23 cellular contexts compared by ENCODE assay signal in genomic region chr2:178910005-178910404, GRCh38.
DNase-seq lines count a peak whose midpoint lies in the region; ATAC-seq and TF ChIP-seq lines count a peak whose summit lies in the region.
"Had no signal": no experiment of that assay in that cellular context is flagged by ENCODE, and none has a peak within 500 bp of the region (broad histone marks: within the 10 kb centered on the region; RNA-seq: fewer than 3 reads in every experiment).

No MANE protein-coding gene starts in this region.

- no peaks in the 10 kb centered on the region for H3K27me3 ChIP-seq in heart left ventricle
- H3K27me3 ChIP-seq in PC-9 (ENCODE audit: insufficient read depth, low read depth), result no peaks in the 10 kb centered on the region
- no peaks in the 10 kb centered on the region for H3K27me3 ChIP-seq in skeletal muscle tissue (ENCODE audit: control insufficient read depth in 3 of 3, insufficient read depth in 3 of 3, low read length in 3 of 3)
- H3K27me3 ChIP-seq in mesendoderm (ENCODE audit: insufficient read depth, low read length, poor library complexity), result no peaks in the 10 kb centered on the region
- H3K27me3 ChIP-seq: BE2C, vagina had no signal

- ATAC-seq in heart left ventricle, result no peak
- ATAC-seq: activated CD4-positive, alpha-beta T cell treated with anti-CD3 and anti-CD28 coated beads for 36 hours; activated CD8-positive, alpha-beta T cell treated with anti-CD3 and anti-CD28 coated beads, Interleukin-2, amount 10 ng/mL, durations not matched to agents 7 days and 5 days had no signal

- H3K9me3 ChIP-seq in heart left ventricle (no peaks in the 10 kb centered on the region), PC-9 (ENCODE audit: insufficient read depth, low read depth) (peaks cover 17% of the 10 kb centered on the region; the same call in 1 of the 2 replicates), skeletal muscle tissue (ENCODE audit: control insufficient read depth in 3 of 3, low read length in 3 of 3) (no peaks in the 10 kb centered on the region)
- H3K9me3 ChIP-seq: BE2C, vagina had no signal

- peaks cover 0 to 9% (median 0%) of the 10 kb centered on the region in 9 donors for H3K36me3 ChIP-seq in heart left ventricle
- no peaks in the 10 kb centered on the region for H3K36me3 ChIP-seq in PC-9 (ENCODE audit: low read depth)
- H3K36me3 ChIP-seq in skeletal muscle tissue (ENCODE audit: control insufficient read depth in 3 of 3, insufficient read depth in 3 of 3, low read length in 3 of 3), result no peaks in the 10 kb centered on the region
- no peaks in the 10 kb centered on the region for H3K36me3 ChIP-seq in mesendoderm (ENCODE audit: control insufficient read depth, insufficient read depth, low read length)
- H3K36me3 ChIP-seq: BE2C, vagina had no signal

- no peak overlapping the region for H3K18ac ChIP-seq in mesendoderm (ENCODE audit: low read length)

- H3K4me2 ChIP-seq in PC-9 (peak overlapping the region; percentile 53), mesendoderm (ENCODE audit: low read length) (no peak overlapping the region)

- CTCF ChIA-PET in PC-9 (lab: Charles Lee), result interaction anchor here (0.9 kb wide), 2 partner anchors 19 to 114 kb away, joined by 3 to 5 read pairs; no protein-coding TSS in a partner anchor

- no peak for TF ChIP-seq POLR2A in heart left ventricle (IDR thresholded peaks at IDR 0.05)

- H2BK5ac ChIP-seq in mesendoderm (ENCODE audit: low read length), result no peak overlapping the region

- H3K27ac ChIP-seq in heart left ventricle (peak overlapping the region; percentile 9 to 81 (median 52)), PC-9 (peak overlapping the region; percentile 56), skeletal muscle tissue (ENCODE audit: low read depth, low read length) (peak overlapping the region; percentile 54), mesendoderm (ENCODE audit: low read depth, low read length) (no peak overlapping the region)
- H3K27ac ChIP-seq: vagina had no signal

- H2BK15ac ChIP-seq in mesendoderm (replicated peaks; ENCODE audit: low read depth), result no peak overlapping the region

- H4K5ac ChIP-seq in mesendoderm (ENCODE audit: low read length), result no peak overlapping the region

- no peak overlapping the region for H2BK120ac ChIP-seq in mesendoderm (ENCODE audit: low read depth, low read length)

- no peak overlapping the region for H3K56ac ChIP-seq in mesendoderm (ENCODE audit: low read length)

- POLR2A ChIA-PET in PC-9 (lab: Charles Lee; ENCODE audit: unreplicated experiment), result interaction anchor here (0.7 kb wide), 1 partner anchor 150 kb away, joined by 3 read pairs; no protein-coding TSS in a partner anchor

- H3K23ac ChIP-seq in mesendoderm (ENCODE audit: low read length), result no peak overlapping the region

- H3K4me3 ChIP-seq in heart left ventricle (no peak overlapping the region), PC-9 (peak overlapping the region; percentile 16; the same call in 1 of the 2 replicates), fibroblast of villous mesenchyme (ENCODE audit: low read depth, low read length) (no peak overlapping the region), skeletal muscle tissue (ENCODE audit: low read length in 3 of 3) (peak overlapping the region in 2 of 3 donors; percentile 10 to 27), mesendoderm (ENCODE audit: low read length) (no peak overlapping the region)
- H3K4me3 ChIP-seq: dorsolateral prefrontal cortex, vagina had no signal

- TF ChIP-seq CTCF in heart left ventricle (IDR thresholded peaks at IDR 0.05), result no peak
- TF ChIP-seq CTCF in PC-9 (conservative IDR thresholded peaks at IDR 0.05), result 0 out of 2 replicates have a peak, but pooled peaks have one; percentile 6
- no peak for TF ChIP-seq CTCF in fibroblast of villous mesenchyme (IDR thresholded peaks at IDR 0.05; ENCODE audit: insufficient read depth, low read depth, low read length)

- H3K9ac ChIP-seq in skeletal muscle tissue (ENCODE audit: low read depth in 1 of 3, low read length in 3 of 3) (peak overlapping the region; percentile 4 to 65 (median 6)), mesendoderm (ENCODE audit: low read length) (no peak overlapping the region)

- no TSS peak for BruUV-seq in PC-9 (replicated peaks; lab: Mats Ljungman, UMichigan)

- no peaks in the 10 kb centered on the region for H3K79me1 ChIP-seq in mesendoderm (ENCODE audit: low read length)

- H4K8ac ChIP-seq in mesendoderm (ENCODE audit: low read depth, low read length), result no peak overlapping the region

- no peaks in the 10 kb centered on the region for H3K9me2 ChIP-seq in PC-9 (ENCODE audit: insufficient read depth)

- H2AK5ac ChIP-seq in mesendoderm (ENCODE audit: low read length), result no peak overlapping the region

- WGBS in heart left ventricle, 4 donors, result 65 to 73% (median 70%) methylated on average over 5 of the region's 5 CpGs
- WGBS in mesendoderm (ENCODE audit: extremely low coverage, insufficient coverage, low lambda C conversion rate), result no CpG with 5 or more reads among the region's 5 CpGs

- intact Hi-C loops in heart left ventricle (cut with DNase I), result loop anchor here in 3 of 10 donors (5.0 to 10.0 kb wide), 2 partner anchors 113 to 215 kb away; no protein-coding TSS in a partner anchor
- intact Hi-C loops in cardiac septum (cut with DNase I), result no loop called here
- intact Hi-C loops in PC-9 (cut with micrococcal nuclease; ENCODE audit: unreplicated experiment), result loop anchor here (5.0 to 10.0 kb wide), 4 partner anchors 215 to 842 kb away; partner anchors contain the start of gene RBM45

- peaks cover 18% of the 10 kb centered on the region for H3F3A ChIP-seq in PC-9 (ENCODE audit: insufficient read depth, low read depth)

- H3K79me2 ChIP-seq in PC-9 (ENCODE audit: low read depth) (no peaks in the 10 kb centered on the region), mesendoderm (ENCODE audit: control insufficient read depth, insufficient read depth, low read length) (no peaks in the 10 kb centered on the region)

- H4K20me1 ChIP-seq in PC-9 (ENCODE audit: insufficient read depth), result no peaks in the 10 kb centered on the region

- DNase-seq in heart left ventricle, result no peak
- no peak for DNase-seq in cardiac septum (ENCODE audit: low spot score)
- peak in 1 of 2 experiments; percentile 90 for DNase-seq in PC-9
- peak; percentile 31 for DNase-seq in fibroblast of villous mesenchyme (ENCODE audit: low read depth)
- DNase-seq in DMS 273 treated with DMSO at 0.1 percent for 48 hours (lab: John Stamatoyannopoulos, UW), result no peak
- no peak for DNase-seq in NCI-H2029 (lab: John Stamatoyannopoulos, UW)
- DNase-seq in mesendoderm, result no peak
- DNase-seq: activated CD4-positive, alpha-beta T cell treated with anti-CD3 and anti-CD28 coated beads for 36 hours; activated CD8-positive, alpha-beta T cell treated with anti-CD3 and anti-CD28 coated beads, Interleukin-2, amount 10 ng/mL, durations not matched to agents 7 days and 5 days; anterior cingulate cortex; BE2C; central memory CD4-positive, alpha-beta T cell; dorsolateral prefrontal cortex; glutamatergic neuron; HCEC 1CT; KBM-7; kidney; NCI-H1417; NCI-H2081; NCI-H2227 treated with DMSO at 0.1 percent for 48 hours; NCI-H526 treated with DMSO at 0.1 percent for 48 hours had no signal

- H2AFZ ChIP-seq in PC-9, result peak overlapping the region; percentile 58

- H3K4me1 ChIP-seq in heart left ventricle (peaks cover 0 to 30% (median 5%) of the 10 kb centered on the region in 12 donors), PC-9 (replicated peaks; ENCODE audit: insufficient read depth) (peaks cover 39% of the 10 kb centered on the region), skeletal muscle tissue (ENCODE audit: control insufficient read depth in 3 of 3, insufficient read depth in 3 of 3, low read length in 3 of 3) (peaks cover 15 to 21% (median 19%) of the 10 kb centered on the region in 3 donors), mesendoderm (ENCODE audit: control insufficient read depth, low read depth, low read length) (no peaks in the 10 kb centered on the region)
- H3K4me1 ChIP-seq: BE2C, vagina had no signal

- H3K4ac ChIP-seq in mesendoderm (ENCODE audit: low read depth, low read length), result no peak overlapping the region

Comparison
In these comparisons a context has a peak if more than half of its experiments do, and no peak if none do; other contexts are left out.
1. H3K4me3 ChIP-seq: peak in PC-9 (single experiment) and skeletal muscle tissue (2 of 3); none in heart left ventricle (0 of 12), fibroblast of villous mesenchyme (single experiment) and mesendoderm (single experiment).